Comparison of ENCODE assay signal across 12 cellular contexts in genomic region chr14:42884100-42884499, GRCh38.
DNase-seq lines count a peak whose midpoint lies in the region; ATAC-seq, FAIRE-seq and TF ChIP-seq lines count a peak whose summit lies in the region.
"Had no signal": no experiment of that assay in that cellular context is flagged by ENCODE, and none has a peak within 500 bp of the region (broad histone marks: within the 10 kb centered on the region; RNA-seq: fewer than 3 reads in every experiment).

No MANE protein-coding gene starts in this region.

- no peaks in the 10 kb centered on the region for H3K27me3 ChIP-seq in SJCRH30
- H3K27me3 ChIP-seq in fibroblast of lung (ENCODE audit: control insufficient read depth, insufficient read depth, low read length) = no peaks in the 10 kb centered on the region

- TF ChIP-seq CTCF in fibroblast of lung (conservative IDR thresholded peaks at IDR 0.05 in 1 of 2, IDR thresholded peaks at IDR 0.05 in 1 of 2; ENCODE audit: low read depth in 1 of 2, low read length in 2 of 2) = no peak

- H3K36me3 Mint-ChIP-seq in activated T-cell treated with anti-CD3 and anti-CD28 coated beads, Interleukin-2, amount 50 U/mL, for 4 hours (ENCODE audit: insufficient read depth) = no peaks in the 10 kb centered on the region
- no peaks in the 10 kb centered on the region for H3K36me3 Mint-ChIP-seq in activated T-helper 17 cell treated with anti-CD3 and anti-CD28 coated beads, Interleukin-2, amount 50 U/mL, for 72 hours (ENCODE audit: low read depth)

- H3K27ac ChIP-seq in SJCRH30 (peak overlapping the region; percentile 48), fibroblast of lung (ENCODE audit: insufficient read depth, low read length) (peak overlapping the region; percentile 54)

- H3K9ac ChIP-seq in fibroblast of lung (ENCODE audit: insufficient read depth, low read length) = no peak overlapping the region

- H2AFZ ChIP-seq in fibroblast of lung (ENCODE audit: low read length) = no peak overlapping the region

- no peaks in the 10 kb centered on the region for H4K20me1 ChIP-seq in fibroblast of lung (ENCODE audit: control insufficient read depth, extremely low read depth, insufficient read depth, low read length)

- H3K79me2 ChIP-seq in fibroblast of lung (ENCODE audit: control insufficient read depth, insufficient read depth, low read length) = no peaks in the 10 kb centered on the region

- no peaks in the 10 kb centered on the region for H3K9me3 Mint-ChIP-seq in activated T-cell treated with anti-CD3 and anti-CD28 coated beads, Interleukin-2, amount 50 U/mL, for 4 hours
- peaks cover 8% of the 10 kb centered on the region for H3K9me3 Mint-ChIP-seq in activated T-helper 17 cell treated with anti-CD3 and anti-CD28 coated beads, Interleukin-2, amount 50 U/mL, for 72 hours

- DNase-seq in A172 (ENCODE audit: low spot score) = peak; percentile 56
- peak; percentile 5 for DNase-seq in HTR-8/SVneo (ENCODE audit: insufficient read length, low spot score)
- peak in 1 of 2 experiments; percentile 37 for DNase-seq in SJCRH30
- peak; percentile 75 to 95 for DNase-seq in fibroblast of lung (ENCODE audit: low read depth in 2 of 2)
- DNase-seq in NCI-H748 (lab: John Stamatoyannopoulos, UW; ENCODE audit: unreplicated experiment) = no peak
- DNase-seq in activated T-cell treated with anti-CD3 and anti-CD28 coated beads, Interleukin-2, amount 50 U/mL, for 4 hours = no peak
- DNase-seq: cerebellar nuclear complex, hippocampal formation, NCI-H526 treated with DMSO at 0.1 percent for 48 hours had no signal

- H3K27ac Mint-ChIP-seq in activated T-helper 17 cell treated with anti-CD3 and anti-CD28 coated beads, Interleukin-2, amount 50 U/mL, for 72 hours = no peak overlapping the region
- H3K27ac Mint-ChIP-seq: activated T-helper 1 cell treated with anti-CD3 and anti-CD28 coated beads, Interleukin-12 subunit alpha, Interleukin-12 subunit beta, Interleukin-2, Interleukin-4 antibody, amounts not matched to agents 30 ng/mL and 10 ng/mL and 1 ng/mL, durations not matched to agents 14 hours and 24 hours and 36 hours had no signal

- H3K9me3 ChIP-seq in SJCRH30 (replicated peaks) = no peaks in the 10 kb centered on the region
- no peaks in the 10 kb centered on the region for H3K9me3 ChIP-seq in fibroblast of lung (ENCODE audit: control insufficient read depth, insufficient read depth, low read depth, low read length)

- H3K4me3 ChIP-seq in SJCRH30 (no peak overlapping the region), fibroblast of lung (replicated peaks in 1 of 4; ENCODE audit: control extremely low read depth in 1 of 4, insufficient read depth in 1 of 4, low read depth in 3 of 4, low read length in 4 of 4) (no peak overlapping the region)

- H3K4me1 Mint-ChIP-seq in activated T-cell treated with anti-CD3 and anti-CD28 coated beads, Interleukin-2, amount 50 U/mL, for 4 hours (ENCODE audit: low read depth) = no peaks in the 10 kb centered on the region
- H3K4me1 Mint-ChIP-seq in activated T-helper 17 cell treated with anti-CD3 and anti-CD28 coated beads, Interleukin-2, amount 50 U/mL, for 72 hours = no peaks in the 10 kb centered on the region

- ATAC-seq in activated T-cell treated with anti-CD3 and anti-CD28 coated beads, Interleukin-2, amount 50 U/mL, for 4 hours = no peak
- no peak for ATAC-seq in activated T-helper 17 cell treated with anti-CD3 and anti-CD28 coated beads, Interleukin-2, amount 50 U/mL, for 72 hours (replicated peaks)
- ATAC-seq in HG03469 (IDR thresholded peaks at IDR 0.05; ENCODE audit: unreplicated experiment) = no peak

- H3K36me3 ChIP-seq in SJCRH30 = no peaks in the 10 kb centered on the region; the same call in 1 of the 2 replicates
- H3K36me3 ChIP-seq in fibroblast of lung (ENCODE audit: control insufficient read depth, insufficient read depth, low read length) = no peaks in the 10 kb centered on the region

- no peak overlapping the region for H3K4me3 Mint-ChIP-seq in activated T-cell treated with anti-CD3 and anti-CD28 coated beads, Interleukin-2, amount 50 U/mL, for 4 hours
- no peak overlapping the region for H3K4me3 Mint-ChIP-seq in activated T-helper 17 cell treated with anti-CD3 and anti-CD28 coated beads, Interleukin-2, amount 50 U/mL, for 72 hours
- H3K4me3 Mint-ChIP-seq: activated T-helper 1 cell treated with anti-CD3 and anti-CD28 coated beads, Interleukin-12 subunit alpha, Interleukin-12 subunit beta, Interleukin-2, Interleukin-4 antibody, amounts not matched to agents 30 ng/mL and 10 ng/mL and 1 ng/mL, durations not matched to agents 14 hours and 24 hours and 36 hours had no signal

- H3K4me1 ChIP-seq in SJCRH30 = peaks cover 8% of the 10 kb centered on the region
- H3K4me1 ChIP-seq in fibroblast of lung (ENCODE audit: control insufficient read depth, extremely low read depth, insufficient read depth, low read length) = no peaks in the 10 kb centered on the region

- H3K27me3 Mint-ChIP-seq in activated T-cell treated with anti-CD3 and anti-CD28 coated beads, Interleukin-2, amount 50 U/mL, for 4 hours (ENCODE audit: low read depth) = no peaks in the 10 kb centered on the region
- H3K27me3 Mint-ChIP-seq in activated T-helper 17 cell treated with anti-CD3 and anti-CD28 coated beads, Interleukin-2, amount 50 U/mL, for 72 hours = no peaks in the 10 kb centered on the region

- no peak overlapping the region for H3K4me2 ChIP-seq in fibroblast of lung (ENCODE audit: extremely low read depth, insufficient read depth, low read length)

- FAIRE-seq in HTR-8/SVneo (lab: Jason Lieb, UNC) = no peak

Comparison
In these comparisons a context has a peak if more than half of its experiments do, and no peak if none do; other contexts are left out.
1. DNase-seq: peak in A172 (single experiment), HTR-8/SVneo (single experiment) and fibroblast of lung (2 of 2); none in NCI-H748 (single experiment) and activated T-cell treated with anti-CD3 and anti-CD28 coated beads, Interleukin-2, amount 50 U/mL, for 4 hours (single experiment).